In the genomic region with DNA sequence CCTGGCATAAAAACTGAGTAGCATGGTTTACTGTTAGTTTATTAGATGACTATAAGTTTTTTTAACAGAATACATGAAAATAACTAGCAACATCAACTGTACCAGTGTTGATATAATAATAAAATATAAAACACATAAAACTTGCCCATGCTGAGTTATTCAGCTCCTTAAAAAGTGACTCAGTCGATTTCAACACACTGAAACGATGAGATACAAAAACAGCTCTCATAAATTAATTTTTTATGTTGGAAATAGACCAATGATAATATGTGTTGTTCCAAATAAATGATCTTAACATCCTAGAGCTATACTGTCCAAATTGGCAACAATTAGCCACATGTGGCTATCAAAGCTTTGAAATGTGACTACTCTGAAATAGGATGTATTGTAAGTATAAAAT, we compare ENCODE assay signal across 19 cellular contexts. TPM values are rescaled to one million over a fixed set of nuclear protein-coding genes. Genes with fewer than 3 reads are reported as not detected.
DNase-seq lines count a peak whose midpoint lies in the region; ATAC-seq lines count a peak whose summit lies in the region.
"Had no signal": no experiment of that assay in that cellular context is flagged by ENCODE, and none has a peak within 500 bp of the region (broad histone marks: within the 10 kb centered on the region; RNA-seq: fewer than 3 reads in every experiment).

No MANE protein-coding gene starts in this region.

- peaks cover 12% of the 10 kb centered on the region for H3K4me1 ChIP-seq in adipocyte (ENCODE audit: control insufficient read depth, insufficient read depth, low read length)
- H3K4me1 ChIP-seq: gastrocnemius medialis, HAP-1, SJSA1, transverse colon had no signal

- H3K36me3 ChIP-seq in adipocyte (ENCODE audit: control insufficient read depth, insufficient read depth, low read length, severe bottlenecking) = no peaks in the 10 kb centered on the region
- H3K36me3 ChIP-seq: gastrocnemius medialis, HAP-1, SJSA1, transverse colon had no signal

- no peak overlapping the region for H3K4me3 ChIP-seq in adipocyte (ENCODE audit: low read length)
- H3K4me3 ChIP-seq: gastrocnemius medialis, HAP-1, mucosa of descending colon, SJSA1, transverse colon had no signal

- H3K27me3 ChIP-seq in adipocyte (replicated peaks; ENCODE audit: control insufficient read depth, insufficient read depth, low read length) = no peaks in the 10 kb centered on the region
- H3K27me3 ChIP-seq: gastrocnemius medialis, SJSA1, transverse colon had no signal

- intact Hi-C loops in Right ventricle myocardium superior (cut with DNase I) (no loop called here), cardiac septum (cut with DNase I) (no loop called here)

- H3K9me3 ChIP-seq in adipocyte (ENCODE audit: control insufficient read depth, low read length) = peaks cover 6% of the 10 kb centered on the region
- H3K9me3 ChIP-seq: gastrocnemius medialis, HAP-1, mucosa of descending colon, SJSA1, transverse colon had no signal

- DNase-seq in Right ventricle myocardium superior = no peak
- no peak for DNase-seq in cardiac septum (ENCODE audit: low spot score)
- DNase-seq in adipocyte (ENCODE audit: low read depth) = peak; percentile 83
- DNase-seq in fibroblast of peridontal ligament (ENCODE audit: extremely low read depth) = peak; percentile 70
- no peak for DNase-seq in activated CD4-positive, CD25-positive, alpha-beta regulatory T cell treated with anti-CD3 and anti-CD28 coated beads, Interleukin-2, amount 50 U/mL, for 72 hours
- no peak for DNase-seq in C1 segment of cervical spinal cord (lab: John Stamatoyannopoulos, UW)
- DNase-seq: CD8-positive, alpha-beta memory T cell; effector memory CD4-positive, alpha-beta T cell; gastrocnemius medialis; left colon; mucosa of descending colon; NCI-H526 treated with DMSO at 0.1 percent for 48 hours; stimulated activated naive CD4-positive, alpha-beta T cell treated with Interleukin-2 at 50 U/mL for 16 hours; transverse colon had no signal

- ATAC-seq in Right ventricle myocardium superior (ENCODE audit: poor library complexity) (peak; percentile 43), HG02571 (IDR thresholded peaks at IDR 0.05; ENCODE audit: unreplicated experiment) (no peak), HG02642 (IDR thresholded peaks at IDR 0.05; ENCODE audit: poor library complexity, unreplicated experiment) (no peak)
- ATAC-seq: gastrocnemius medialis, left colon, mucosa of descending colon had no signal

- peak overlapping the region; percentile 5 for H3K9ac ChIP-seq in adipocyte (ENCODE audit: low read length)

RNA-seq across cellular contexts. Expression of a gene that starts 15.9 kb away (rescaled TPM):
- 8.9 TPM for total RNA-seq in Right ventricle myocardium superior
- total RNA-seq in cardiac septum = 19.6 TPM
- total RNA-seq: Daoy had no signal

Comparison
In these comparisons a context has a peak if more than half of its experiments do, and no peak if none do; other contexts are left out.
1. DNase-seq: peak in adipocyte (single experiment) and fibroblast of peridontal ligament (single experiment); none in Right ventricle myocardium superior (single experiment), cardiac septum (single experiment), activated CD4-positive, CD25-positive, alpha-beta regulatory T cell treated with anti-CD3 and anti-CD28 coated beads, Interleukin-2, amount 50 U/mL, for 72 hours (single experiment) and C1 segment of cervical spinal cord (0 of 14).